ENCODE assay signal across 9 cellular contexts in genomic region chr9:122056484-122056883, GRCh38. TPM values are rescaled to one million over a fixed set of nuclear protein-coding genes. Genes with fewer than 3 reads are reported as not detected.
DNase-seq lines count a peak whose midpoint lies in the region; ATAC-seq lines count a peak whose summit lies in the region.
"Had no signal": no experiment of that assay in that cellular context is flagged by ENCODE, and none has a peak within 500 bp of the region (broad histone marks: within the 10 kb centered on the region; RNA-seq: fewer than 3 reads in every experiment).

No MANE protein-coding gene starts in this region.

- peak; percentile 35 for DNase-seq in EH (ENCODE audit: low read depth)
- DNase-seq in LHCN-M2 (ENCODE audit: low read depth), result peak; percentile 10
- peak; percentile 33 to 79 for DNase-seq in T47D (ENCODE audit: low read depth in 1 of 2, low spot score in 1 of 2)
- peak; percentile 85 for DNase-seq in left kidney (ENCODE audit: low read depth, low spot score)
- DNase-seq in DMS 273 (lab: John Stamatoyannopoulos, UW; ENCODE audit: unreplicated experiment), result no peak
- no peak for DNase-seq in AG08395 (ENCODE audit: low spot score)
- DNase-seq in NCI-H2107 (lab: John Stamatoyannopoulos, UW), result no peak
- DNase-seq: left cardiac atrium had no signal

- in situ Hi-C loops in T47D (cut with HindIII; ENCODE audit: low pct_unique_long_range_greater_than_20kb, low sequenced_read_pairs), result no loop called here

- ATAC-seq in HG03469 (IDR thresholded peaks at IDR 0.05; ENCODE audit: unreplicated experiment), result no peak

RNA-seq across cellular contexts. Expression of gene TTLL11, which starts 36.6 kb away (rescaled TPM):
- total RNA-seq in LHCN-M2 (2014; rRNA removed), result 3.4 and 3.8 TPM in 2 replicates
- polyA plus RNA-seq in LHCN-M2 (2012), result 2.8 TPM

Comparison
In these comparisons a context has a peak if more than half of its experiments do, and no peak if none do; other contexts are left out.
1. DNase-seq: peak in EH (single experiment), LHCN-M2 (single experiment), T47D (2 of 2) and left kidney (single experiment); none in DMS 273 (single experiment), AG08395 (single experiment) and NCI-H2107 (single experiment).